Comparison of ENCODE assay signal across 16 cellular contexts in genomic region chr10:123257904-123258303, GRCh38.
DNase-seq lines count a peak whose midpoint lies in the region; ATAC-seq and TF ChIP-seq lines count a peak whose summit lies in the region.
"Had no signal": no experiment of that assay in that cellular context is flagged by ENCODE, and none has a peak within 500 bp of the region (broad histone marks: within the 10 kb centered on the region; RNA-seq: fewer than 3 reads in every experiment).

No MANE protein-coding gene starts in this region.

- H3K9ac ChIP-seq in neural cell (ENCODE audit: low read length): no peak overlapping the region

- TF ChIP-seq CTCF in neural cell (IDR thresholded peaks at IDR 0.05; ENCODE audit: poor library complexity, severe bottlenecking) (no peak), left lung (IDR thresholded peaks at IDR 0.05) (no peak)

- no peaks in the 10 kb centered on the region for H3K4me1 ChIP-seq in left lung

- H3K4me3 ChIP-seq in neural cell (ENCODE audit: low read length) (peak overlapping the region; percentile 47), left lung (no peak overlapping the region)
- H3K4me3 ChIP-seq: A549 had no signal

- H3K9me2 ChIP-seq in neural cell (ENCODE audit: insufficient read depth, low read length): no peaks in the 10 kb centered on the region

- H3K27me3 ChIP-seq in neural cell (ENCODE audit: insufficient read depth, low read depth, low read length) (peaks cover 5% of the 10 kb centered on the region), left lung (no peaks in the 10 kb centered on the region)

- no peak overlapping the region for H2AFZ ChIP-seq in neural cell (ENCODE audit: low read depth, low read length)

- H3K79me2 ChIP-seq in neural cell (replicated peaks; ENCODE audit: insufficient read depth, low read length): no peaks in the 10 kb centered on the region

- no peak for TF ChIP-seq EP300 in neural cell (conservative IDR thresholded peaks at IDR 0.05; ENCODE audit: poor library complexity, severe bottlenecking)

- H3K4me2 ChIP-seq in neural cell (ENCODE audit: low read length): peak overlapping the region; percentile 1
- H3K4me2 ChIP-seq: A549 had no signal

- intact Hi-C loops in left lung (cut with DNase I): no loop called here

- H3K9me3 ChIP-seq in neural cell (ENCODE audit: low read length) (no peaks in the 10 kb centered on the region), left lung (no peaks in the 10 kb centered on the region)
- H3K9me3 ChIP-seq: A549 had no signal

- no peaks in the 10 kb centered on the region for H4K20me1 ChIP-seq in neural cell (ENCODE audit: insufficient read depth)

- H3K36me3 ChIP-seq in neural cell (ENCODE audit: insufficient read depth, low read length) (no peaks in the 10 kb centered on the region), left lung (no peaks in the 10 kb centered on the region)

- DNase-seq in NCI-H1417 (lab: John Stamatoyannopoulos, UW): peak in 2 of 3 experiments; percentile 53 to 88
- peak; percentile 70 for DNase-seq in NCI-H146 (lab: John Stamatoyannopoulos, UW)
- peak; percentile 68 for DNase-seq in NCI-H748 (lab: John Stamatoyannopoulos, UW; ENCODE audit: unreplicated experiment)
- DNase-seq in NAMALWA (ENCODE audit: low spot score): no peak
- DNase-seq in left lung: no peak
- DNase-seq: CD8-positive, alpha-beta T cell; COR-L47; DMS153; DMS79 treated with DMSO at 0.1 percent for 48 hours; GDM1; HCEC 1CT; HFFc6 had no signal

- ATAC-seq in GM19467 (IDR thresholded peaks at IDR 0.05; ENCODE audit: unreplicated experiment) (no peak), left lung (no peak)
- ATAC-seq: A549; CD8-positive, alpha-beta T cell; HepG2 had no signal

- no peaks in the 10 kb centered on the region for H3F3A ChIP-seq in neural cell (ENCODE audit: insufficient read depth, low read length, poor library complexity, severe bottlenecking)

- H3K27ac ChIP-seq in neural cell (ENCODE audit: low read length): peak overlapping the region; percentile 25
- H3K27ac ChIP-seq in left lung: no peak overlapping the region
- H3K27ac ChIP-seq: A549 had no signal

- TF ChIP-seq RAD21 in neural cell (conservative IDR thresholded peaks at IDR 0.05): no peak

TF ChIP-seq in neural cell, 6 proteins besides CTCF, POLR2A, EP300 and RAD21:
- TF ChIP-seq TAF1 (IDR thresholded peaks at IDR 0.05; ENCODE audit: low read depth): no peak
- peak; percentile 28 for TF ChIP-seq POLR2AphosphoS5 (IDR thresholded peaks at IDR 0.05)
TF ChIP-seq in neural cell: peak in this region for 1.

Comparison
In these comparisons a context has a peak if more than half of its experiments do, and no peak if none do; other contexts are left out.
1. DNase-seq: peak in NCI-H1417 (2 of 3), NCI-H146 (single experiment) and NCI-H748 (single experiment); none in NAMALWA (single experiment) and left lung (0 of 2).